In genomic region chr14:78530078-78530477, GRCh38 we compare ENCODE assay signal across 10 cellular contexts.
DNase-seq lines count a peak whose midpoint lies in the region; ATAC-seq and TF ChIP-seq lines count a peak whose summit lies in the region.
"Had no signal": no experiment of that assay in that cellular context is flagged by ENCODE, and none has a peak within 500 bp of the region (broad histone marks: within the 10 kb centered on the region; RNA-seq: fewer than 3 reads in every experiment).

No MANE protein-coding gene starts in this region.

- H3K27me3 Mint-ChIP-seq in activated naive CD8-positive, alpha-beta T cell treated with anti-CD3 and anti-CD28 coated beads, Interleukin-2, amount 50 U/mL, for 24 hours, result peaks cover 3% of the 10 kb centered on the region
- peaks cover 4% of the 10 kb centered on the region for H3K27me3 Mint-ChIP-seq in activated naive CD8-positive, alpha-beta T cell treated with anti-CD3 and anti-CD28 coated beads for 36 hours
- H3K27me3 Mint-ChIP-seq in naive thymus-derived CD8-positive, alpha-beta T cell, result peaks cover 0 to 11% (median 0%) of the 10 kb centered on the region in 5 donors
- H3K27me3 Mint-ChIP-seq: B cell had no signal

- no peak for TF ChIP-seq EP300 in esophagus muscularis mucosa (IDR thresholded peaks at IDR 0.05)

- intact Hi-C loops in esophagus muscularis mucosa (cut with DNase I), result no loop called here

- H3K27ac Mint-ChIP-seq in activated naive CD8-positive, alpha-beta T cell treated with anti-CD3 and anti-CD28 coated beads, Interleukin-2, amount 50 U/mL, for 24 hours, result no peak overlapping the region
- H3K27ac Mint-ChIP-seq in activated naive CD8-positive, alpha-beta T cell treated with anti-CD3 and anti-CD28 coated beads for 36 hours, result no peak overlapping the region
- H3K27ac Mint-ChIP-seq in naive thymus-derived CD8-positive, alpha-beta T cell, result no peak overlapping the region
- H3K27ac Mint-ChIP-seq: B cell had no signal

- H3K36me3 Mint-ChIP-seq in activated naive CD8-positive, alpha-beta T cell treated with anti-CD3 and anti-CD28 coated beads, Interleukin-2, amount 50 U/mL, for 24 hours (ENCODE audit: low read depth), result no peaks in the 10 kb centered on the region
- H3K36me3 Mint-ChIP-seq in activated naive CD8-positive, alpha-beta T cell treated with anti-CD3 and anti-CD28 coated beads for 36 hours, result no peaks in the 10 kb centered on the region
- H3K36me3 Mint-ChIP-seq in naive thymus-derived CD8-positive, alpha-beta T cell, result peaks cover 0 to 5% (median 0%) of the 10 kb centered on the region in 3 donors

- POLR2A ChIA-PET in naive thymus-derived CD8-positive, alpha-beta T cell (lab: Charles Lee), result no interaction called here

- DNase-seq in activated naive CD8-positive, alpha-beta T cell treated with anti-CD3 and anti-CD28 coated beads, Interleukin-2, amount 50 U/mL, for 24 hours, result peak; percentile 4
- DNase-seq in activated naive CD8-positive, alpha-beta T cell treated with anti-CD3 and anti-CD28 coated beads for 36 hours, result no peak
- DNase-seq in RKO (ENCODE audit: low spot score) (peak; percentile 67), esophagus muscularis mucosa (ENCODE audit: extremely low spot score) (peak; percentile 10), omental fat pad (ENCODE audit: low spot score) (no peak)
- DNase-seq in stimulated activated CD8-positive, alpha-beta memory T cell treated with anti-CD3 and anti-CD28 coated beads, Interleukin-4, amount 100 ng/mL, for 48 hours, result peak; percentile 26
- no peak for DNase-seq in naive thymus-derived CD8-positive, alpha-beta T cell
- DNase-seq: occipital lobe had no signal

- H3K27me3 ChIP-seq in esophagus muscularis mucosa, result no peaks in the 10 kb centered on the region

- H3K4me3 Mint-ChIP-seq in activated naive CD8-positive, alpha-beta T cell treated with anti-CD3 and anti-CD28 coated beads, Interleukin-2, amount 50 U/mL, for 24 hours, result no peak overlapping the region
- H3K4me3 Mint-ChIP-seq in activated naive CD8-positive, alpha-beta T cell treated with anti-CD3 and anti-CD28 coated beads for 36 hours, result no peak overlapping the region
- H3K4me3 Mint-ChIP-seq in naive thymus-derived CD8-positive, alpha-beta T cell, result no peak overlapping the region
- H3K4me3 Mint-ChIP-seq: B cell had no signal

- no peaks in the 10 kb centered on the region for H3K4me1 Mint-ChIP-seq in activated naive CD8-positive, alpha-beta T cell treated with anti-CD3 and anti-CD28 coated beads, Interleukin-2, amount 50 U/mL, for 24 hours
- H3K4me1 Mint-ChIP-seq in activated naive CD8-positive, alpha-beta T cell treated with anti-CD3 and anti-CD28 coated beads for 36 hours, result no peaks in the 10 kb centered on the region
- no peaks in the 10 kb centered on the region for H3K4me1 Mint-ChIP-seq in naive thymus-derived CD8-positive, alpha-beta T cell
- H3K4me1 Mint-ChIP-seq: B cell had no signal

- TF ChIP-seq CTCF in esophagus muscularis mucosa (IDR thresholded peaks at IDR 0.05) (no peak), omental fat pad (IDR thresholded peaks at IDR 0.05) (no peak)

- WGBS in esophagus muscularis mucosa, result 2% methylated on average over 2 of the region's 2 CpGs

- H3K9me3 Mint-ChIP-seq in activated naive CD8-positive, alpha-beta T cell treated with anti-CD3 and anti-CD28 coated beads, Interleukin-2, amount 50 U/mL, for 24 hours, result peaks cover 26% of the 10 kb centered on the region
- peaks cover 11% of the 10 kb centered on the region for H3K9me3 Mint-ChIP-seq in activated naive CD8-positive, alpha-beta T cell treated with anti-CD3 and anti-CD28 coated beads for 36 hours
- H3K9me3 Mint-ChIP-seq in naive thymus-derived CD8-positive, alpha-beta T cell, result peaks cover 2 to 22% (median 13%) of the 10 kb centered on the region in 9 donors

- H3K36me3 ChIP-seq in esophagus muscularis mucosa, result no peaks in the 10 kb centered on the region

- ATAC-seq in activated naive CD8-positive, alpha-beta T cell treated with anti-CD3 and anti-CD28 coated beads, Interleukin-2, amount 50 U/mL, for 24 hours, result no peak
- no peak for ATAC-seq in omental fat pad (ENCODE audit: low FRiP score)
- ATAC-seq in HG02588 (IDR thresholded peaks at IDR 0.05; ENCODE audit: unreplicated experiment), result no peak
- ATAC-seq in naive thymus-derived CD8-positive, alpha-beta T cell, result no peak

- no peak for TF ChIP-seq POLR2A in esophagus muscularis mucosa (IDR thresholded peaks at IDR 0.05; ENCODE audit: low read depth)

- H3K27ac ChIP-seq in esophagus muscularis mucosa (replicated peaks in 1 of 4), result no peak overlapping the region

- no peaks in the 10 kb centered on the region for H3K9me3 ChIP-seq in esophagus muscularis mucosa

- no peak overlapping the region for H3K4me3 ChIP-seq in esophagus muscularis mucosa

- no peaks in the 10 kb centered on the region for H3K4me1 ChIP-seq in esophagus muscularis mucosa

Comparison
In these comparisons a context has a peak if more than half of its experiments do, and no peak if none do; other contexts are left out.
1. DNase-seq: peak in activated naive CD8-positive, alpha-beta T cell treated with anti-CD3 and anti-CD28 coated beads, Interleukin-2, amount 50 U/mL, for 24 hours (single experiment), RKO (single experiment), esophagus muscularis mucosa (single experiment) and stimulated activated CD8-positive, alpha-beta memory T cell treated with anti-CD3 and anti-CD28 coated beads, Interleukin-4, amount 100 ng/mL, for 48 hours (single experiment); none in activated naive CD8-positive, alpha-beta T cell treated with anti-CD3 and anti-CD28 coated beads for 36 hours (single experiment), omental fat pad (single experiment) and naive thymus-derived CD8-positive, alpha-beta T cell (0 of 10).